Comparison of ENCODE assay signal across 8 cellular contexts in the genomic region with DNA sequence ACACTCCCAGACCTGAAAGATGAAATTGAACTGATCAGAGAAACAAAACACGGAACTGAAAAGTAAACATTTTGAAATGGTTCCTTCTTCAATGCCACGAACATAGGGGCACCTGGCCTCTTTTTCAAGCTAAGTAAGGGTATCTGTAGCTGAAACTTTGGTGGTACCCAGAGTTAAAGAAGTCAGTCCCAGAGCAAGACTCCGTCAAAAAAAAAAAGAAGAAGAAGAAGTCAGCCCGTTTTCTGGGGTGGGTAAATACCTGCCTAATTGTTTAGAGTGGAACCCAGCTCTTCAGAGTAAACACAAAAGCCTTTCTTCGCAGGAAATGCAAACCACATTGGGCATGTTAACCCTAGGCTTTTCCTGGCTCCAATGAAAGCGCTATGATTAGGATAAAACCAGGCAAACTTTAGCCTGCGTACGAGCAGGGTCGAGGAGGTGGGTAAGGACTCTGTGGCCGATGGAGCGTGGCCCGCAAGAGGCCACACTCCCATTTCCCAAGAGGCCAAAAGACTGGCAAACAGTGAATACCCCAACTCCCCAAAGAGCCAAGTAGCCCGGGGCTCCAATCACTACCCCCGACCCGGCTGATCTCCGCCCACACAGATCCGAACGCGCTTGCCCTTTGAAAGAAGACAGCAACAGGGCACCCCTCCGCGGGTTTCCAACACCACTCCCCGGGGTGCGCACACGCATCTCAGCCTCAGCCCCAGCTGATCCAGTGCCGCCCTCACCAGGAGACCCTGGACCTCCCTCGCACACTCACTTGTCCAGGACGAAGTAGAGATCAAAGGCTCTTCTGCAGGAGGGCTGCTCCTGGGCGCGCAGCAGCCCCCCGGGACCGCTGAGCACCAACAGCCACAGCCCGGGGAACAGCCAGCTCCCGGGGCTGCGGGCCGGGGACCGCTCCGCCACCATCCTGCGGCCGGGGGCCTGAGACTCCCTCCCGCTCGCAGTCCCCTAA. TPM values are rescaled to one million over a fixed set of nuclear protein-coding genes. Genes with fewer than 3 reads are reported as not detected.
DNase-seq lines count a peak whose midpoint lies in the region; ATAC-seq and TF ChIP-seq lines count a peak whose summit lies in the region.

No MANE protein-coding gene starts in this region.

- peak; percentile 29 for ATAC-seq in HG02885 (IDR thresholded peaks at IDR 0.05; ENCODE audit: poor library complexity, unreplicated experiment)
- peak; percentile 52 to 61 (median 60) for ATAC-seq in natural killer cell

- H3K4me1 Mint-ChIP-seq in natural killer cell = peaks cover 21 to 32% of the 10 kb centered on the region in 2 donors

- no peak for TF ChIP-seq POLR2A in esophagus muscularis mucosa (IDR thresholded peaks at IDR 0.05; ENCODE audit: low read depth)

- H3K27ac ChIP-seq in esophagus muscularis mucosa (replicated peaks in 1 of 4) (peak overlapping the region; percentile 92 to 95 (median 95)), tibial artery (peak overlapping the region; percentile 88 to 92)

- H3K27me3 ChIP-seq in esophagus muscularis mucosa = no peaks in the 10 kb centered on the region
- no peaks in the 10 kb centered on the region for H3K27me3 ChIP-seq in tibial artery

- intact Hi-C loops in esophagus muscularis mucosa (cut with DNase I) = loop anchor here (5.0 kb wide), 2 partner anchors 110 to 1130 kb away; no protein-coding TSS in a partner anchor
- intact Hi-C loops in natural killer cell (cut with micrococcal nuclease) = loop anchor here (2.0 kb wide), 1 partner anchor 13 kb away; no protein-coding TSS in a partner anchor
- intact Hi-C loops in tibial artery (cut with DNase I; ENCODE audit: low total_unique reads) = loop anchor here (10.0 kb wide), 1 partner anchor 113 kb away; no protein-coding TSS in a partner anchor

- H3K4me3 Mint-ChIP-seq in natural killer cell = peak overlapping the region; percentile 95

- H3K4me3 ChIP-seq in esophagus muscularis mucosa = peak overlapping the region; percentile 81 to 94 (median 90)
- H3K4me3 ChIP-seq in tibial artery = peak overlapping the region; percentile 88 to 94

- no peaks in the 10 kb centered on the region for H3K36me3 Mint-ChIP-seq in natural killer cell

- TF ChIP-seq CTCF in esophagus muscularis mucosa (IDR thresholded peaks at IDR 0.05) (no peak), natural killer cell (IDR thresholded peaks at IDR 0.05) (no peak), tibial artery (IDR thresholded peaks at IDR 0.05) (no peak)

- 1% methylated on average over 15 of the region's 41 CpGs for WGBS in esophagus muscularis mucosa

- H3K27ac Mint-ChIP-seq in natural killer cell = peak overlapping the region; percentile 71 to 91

- H3K9me3 Mint-ChIP-seq in natural killer cell = no peaks in the 10 kb centered on the region

- TF ChIP-seq EP300 in esophagus muscularis mucosa (IDR thresholded peaks at IDR 0.05) = no peak

- H3K27me3 Mint-ChIP-seq in natural killer cell (ENCODE audit: low read depth in 2 of 2) = peaks cover 0 to 2% of the 10 kb centered on the region in 2 donors

- peaks cover 10 to 27% (median 22%) of the 10 kb centered on the region in 4 donors for H3K36me3 ChIP-seq in esophagus muscularis mucosa
- peaks cover 6 to 18% (median 18%) of the 10 kb centered on the region in 3 donors for H3K36me3 ChIP-seq in tibial artery

- peaks cover 24 to 65% (median 53%) of the 10 kb centered on the region in 4 donors for H3K4me1 ChIP-seq in esophagus muscularis mucosa
- H3K4me1 ChIP-seq in tibial artery = peaks cover 0 to 36% (median 11%) of the 10 kb centered on the region in 4 donors

- H3K9me3 ChIP-seq in esophagus muscularis mucosa (no peaks in the 10 kb centered on the region), tibial artery (no peaks in the 10 kb centered on the region)

- DNase-seq in NCI-H2107 treated with DMSO at 0.1 percent for 48 hours (lab: John Stamatoyannopoulos, UW; ENCODE audit: unreplicated experiment) (peak; percentile 4), NCI-H2107 (lab: John Stamatoyannopoulos, UW) (no peak), NCI-H69 (lab: John Stamatoyannopoulos, UW) (peak; percentile 76), activated T-cell treated with anti-CD3 and anti-CD28 coated beads for 1 hour (ENCODE audit: low read depth) (peak; percentile 38), esophagus muscularis mucosa (ENCODE audit: extremely low spot score) (no peak), natural killer cell (peak; percentile 37), tibial artery (peak; percentile 54 to 75)

RNA-seq across cellular contexts. Expression of a gene that starts 1.1 kb away (rescaled TPM):
- total RNA-seq in esophagus muscularis mucosa = 100 to 1,000 TPM; 319 to 518 (median 329) TPM
- total RNA-seq in natural killer cell = 10 to 100 TPM in 1 of 3 donors, 1 to 10 TPM in 2; 7.8 to 28.3 (median 10.0) TPM

Comparison
In these comparisons a context has a peak if more than half of its experiments do, and no peak if none do; other contexts are left out.
1. DNase-seq: peak in NCI-H2107 treated with DMSO at 0.1 percent for 48 hours (single experiment), NCI-H69 (single experiment), activated T-cell treated with anti-CD3 and anti-CD28 coated beads for 1 hour (single experiment), natural killer cell (single experiment) and tibial artery (2 of 2); none in NCI-H2107 (single experiment) and esophagus muscularis mucosa (single experiment).
2. RNA of a gene that starts 1.1 kb away (total RNA-seq): 319 to 518 TPM in esophagus muscularis mucosa; 7.8 to 28.3 TPM in natural killer cell; every median in the first group is over 10 times any median in the second.